In genomic region chr4:138972956-138973819, GRCh38 we compare ENCODE assay signal across 19 cellular contexts. TPM values are rescaled to one million over a fixed set of nuclear protein-coding genes. Genes with fewer than 3 reads are reported as not detected.
DNase-seq lines count a peak whose midpoint lies in the region; ATAC-seq and TF ChIP-seq lines count a peak whose summit lies in the region.
"Had no signal": no experiment of that assay in that cellular context is flagged by ENCODE, and none has a peak within 500 bp of the region (broad histone marks: within the 10 kb centered on the region; RNA-seq: fewer than 3 reads in every experiment).

No MANE protein-coding gene starts in this region.

- H3K36me3 ChIP-seq in HUES48 (ENCODE audit: control insufficient read depth, insufficient read depth, low read length), result no peaks in the 10 kb centered on the region
- no peaks in the 10 kb centered on the region for H3K36me3 ChIP-seq in OCI-LY3 (replicated peaks; ENCODE audit: low read depth, low read length)
- H3K36me3 ChIP-seq in MG63, result no peaks in the 10 kb centered on the region
- H3K36me3 ChIP-seq in effector memory CD4-positive, alpha-beta T cell (ENCODE audit: control insufficient read depth, insufficient read depth, low read length), result no peaks in the 10 kb centered on the region
- H3K36me3 ChIP-seq: ascending aorta; BLaER1 treated with 17β-estradiol and CSF1 and Interleukin-3, amounts not matched to agents 10 nM and 100 nM; gastrocnemius medialis; sigmoid colon had no signal

- CTCF ChIA-PET in CD4-positive, alpha-beta T cell (lab: Charles Lee), result no interaction called here

- H3K27ac Mint-ChIP-seq in CD4-positive, alpha-beta T cell, result no peak overlapping the region
- H3K27ac Mint-ChIP-seq: activated CD4-positive, alpha-beta T cell treated with anti-CD3 and anti-CD28 coated beads for 36 hours; effector memory CD8-positive, alpha-beta T cell; natural killer cell; T-cell had no signal

- no peak for ATAC-seq in CD4-positive, alpha-beta T cell (ENCODE audit: poor library complexity)
- ATAC-seq: activated CD4-positive, alpha-beta T cell treated with anti-CD3 and anti-CD28 coated beads for 36 hours; effector memory CD8-positive, alpha-beta T cell; natural killer cell; Panc1; T-cell had no signal

- WGBS in lower leg skin, 2 donors, result 48 to 53% methylated on average over 9 of the region's 9 CpGs

- POLR2A ChIA-PET in CD4-positive, alpha-beta T cell (lab: Charles Lee), result no interaction called here

- H3K4me1 Mint-ChIP-seq in CD4-positive, alpha-beta T cell (ENCODE audit: low read depth), result no peaks in the 10 kb centered on the region
- H3K4me1 Mint-ChIP-seq: activated CD4-positive, alpha-beta T cell treated with anti-CD3 and anti-CD28 coated beads for 36 hours had no signal

- H3K9me3 ChIP-seq in HUES48 (ENCODE audit: control insufficient read depth, insufficient read depth, low read length), result no peaks in the 10 kb centered on the region
- H3K9me3 ChIP-seq in OCI-LY3 (ENCODE audit: insufficient read depth, low read length), result no peaks in the 10 kb centered on the region
- H3K9me3 ChIP-seq in CD4-positive, alpha-beta T cell (ENCODE audit: control insufficient read depth, low read length), result no peaks in the 10 kb centered on the region
- H3K9me3 ChIP-seq in MG63, result no peaks in the 10 kb centered on the region
- H3K9me3 ChIP-seq in effector memory CD4-positive, alpha-beta T cell (ENCODE audit: control insufficient read depth, low read length), result no peaks in the 10 kb centered on the region
- H3K9me3 ChIP-seq: ascending aorta; BLaER1 treated with 17β-estradiol and CSF1 and Interleukin-3, amounts not matched to agents 10 nM and 100 nM; gastrocnemius medialis; sigmoid colon had no signal

- H2AFZ ChIP-seq in OCI-LY3 (ENCODE audit: low read depth, low read length), result peak overlapping the region; percentile 12; the same call in 1 of the 2 replicates

- no peak for TF ChIP-seq POLR2A in lower leg skin (IDR thresholded peaks at IDR 0.05)

- H3K27ac ChIP-seq in HUES48 (ENCODE audit: low read depth, low read length) (peak overlapping the region; percentile 76), OCI-LY3 (ENCODE audit: low read length) (no peak overlapping the region)
- H3K27ac ChIP-seq in CD4-positive, alpha-beta T cell (ENCODE audit: low read depth, low read length), result no peak overlapping the region
- H3K27ac ChIP-seq in effector memory CD4-positive, alpha-beta T cell (ENCODE audit: insufficient read depth, low read length, poor library complexity, severe bottlenecking), result no peak overlapping the region
- H3K27ac ChIP-seq: ascending aorta; BLaER1 treated with 17β-estradiol and CSF1 and Interleukin-3, amounts not matched to agents 10 nM and 100 nM; gastrocnemius medialis; sigmoid colon had no signal

- no peaks in the 10 kb centered on the region for H3K79me2 ChIP-seq in OCI-LY3 (ENCODE audit: low read length)

- H3K9ac ChIP-seq in HUES48 (ENCODE audit: low read depth, low read length) (no peak overlapping the region), OCI-LY3 (ENCODE audit: low read length) (no peak overlapping the region)
- H3K9ac ChIP-seq: BLaER1 treated with 17β-estradiol and CSF1 and Interleukin-3, amounts not matched to agents 10 nM and 100 nM had no signal

- no peaks in the 10 kb centered on the region for H4K20me1 ChIP-seq in OCI-LY3 (ENCODE audit: insufficient read depth, low read length)
- H4K20me1 ChIP-seq: BLaER1 treated with 17β-estradiol and CSF1 and Interleukin-3, amounts not matched to agents 10 nM and 100 nM had no signal

- no peaks in the 10 kb centered on the region for H3K27me3 ChIP-seq in HUES48 (ENCODE audit: control insufficient read depth, insufficient read depth, low read length)
- peaks cover 16% of the 10 kb centered on the region; the same call in 1 of the 2 replicates for H3K27me3 ChIP-seq in OCI-LY3 (ENCODE audit: low read depth, low read length)
- H3K27me3 ChIP-seq in CD4-positive, alpha-beta T cell (ENCODE audit: control insufficient read depth, insufficient read depth, low read length), result no peaks in the 10 kb centered on the region
- H3K27me3 ChIP-seq in MG63, result no peaks in the 10 kb centered on the region
- H3K27me3 ChIP-seq in effector memory CD4-positive, alpha-beta T cell (replicated peaks; ENCODE audit: control insufficient read depth, insufficient read depth, low read length, poor library complexity, severe bottlenecking), result no peaks in the 10 kb centered on the region
- H3K27me3 ChIP-seq: ascending aorta; BLaER1 treated with 17β-estradiol and CSF1 and Interleukin-3, amounts not matched to agents 10 nM and 100 nM; gastrocnemius medialis; sigmoid colon had no signal

- H3K36me3 Mint-ChIP-seq in CD4-positive, alpha-beta T cell (ENCODE audit: low read depth), result no peaks in the 10 kb centered on the region
- H3K36me3 Mint-ChIP-seq: natural killer cell, T-cell had no signal

- H3K4me1 ChIP-seq in HUES48 (ENCODE audit: control insufficient read depth, insufficient read depth, low read length) (peaks cover 41% of the 10 kb centered on the region), OCI-LY3 (ENCODE audit: low read length) (peaks cover 36% of the 10 kb centered on the region)
- no peaks in the 10 kb centered on the region for H3K4me1 ChIP-seq in effector memory CD4-positive, alpha-beta T cell (ENCODE audit: control insufficient read depth, insufficient read depth, low read length, poor library complexity, severe bottlenecking)
- H3K4me1 ChIP-seq: ascending aorta, sigmoid colon had no signal

- no peaks in the 10 kb centered on the region for H3K9me3 Mint-ChIP-seq in CD4-positive, alpha-beta T cell
- H3K9me3 Mint-ChIP-seq: effector memory CD8-positive, alpha-beta T cell; natural killer cell; T-cell had no signal

- peak; percentile 67 for DNase-seq in ELF-1 (ENCODE audit: low read depth, low spot score)
- DNase-seq in left kidney (ENCODE audit: low read depth, low spot score), result peak; percentile 61
- DNase-seq in CD4-positive, alpha-beta T cell, result no peak
- DNase-seq in MG63, result no peak
- no peak for DNase-seq in lower leg skin (ENCODE audit: low spot score in 2 of 2)
- DNase-seq in effector memory CD4-positive, alpha-beta T cell, result no peak
- DNase-seq: activated CD4-positive, alpha-beta T cell treated with anti-CD3 and anti-CD28 coated beads for 36 hours; effector memory CD8-positive, alpha-beta T cell; gastrocnemius medialis; GDM1; natural killer cell; NCI-H187; sigmoid colon; T-cell had no signal

- intact Hi-C loops in CD4-positive, alpha-beta T cell (cut with DNase I, micrococcal nuclease), result no loop called here
- intact Hi-C loops in lower leg skin (cut with DNase I; ENCODE audit: low total_unique reads), result no loop called here

- H3K4me2 ChIP-seq in OCI-LY3 (ENCODE audit: low read length), result peak overlapping the region; percentile 31

- H3K4me3 Mint-ChIP-seq in CD4-positive, alpha-beta T cell, result no peak overlapping the region
- H3K4me3 Mint-ChIP-seq: activated CD4-positive, alpha-beta T cell treated with anti-CD3 and anti-CD28 coated beads for 36 hours; effector memory CD8-positive, alpha-beta T cell; natural killer cell; T-cell had no signal

- H3K4me3 ChIP-seq in HUES48 (ENCODE audit: low read depth, low read length) (no peak overlapping the region), OCI-LY3 (ENCODE audit: low read length) (0 out of 2 replicates have a peak overlapping the region, but pooled peaks have one; percentile 4), MG63 (no peak overlapping the region), lower leg skin (ENCODE audit: low read depth, poor library complexity, severe bottlenecking) (no peak overlapping the region)
- no peak overlapping the region for H3K4me3 ChIP-seq in effector memory CD4-positive, alpha-beta T cell (ENCODE audit: insufficient read depth, low read depth, low read length, poor library complexity, severe bottlenecking)
- H3K4me3 ChIP-seq: ascending aorta; BLaER1 treated with 17β-estradiol and CSF1 and Interleukin-3, amounts not matched to agents 10 nM and 100 nM; gastrocnemius medialis; sigmoid colon had no signal

- no peaks in the 10 kb centered on the region for H3K27me3 Mint-ChIP-seq in CD4-positive, alpha-beta T cell
- H3K27me3 Mint-ChIP-seq: activated CD4-positive, alpha-beta T cell treated with anti-CD3 and anti-CD28 coated beads for 36 hours; effector memory CD8-positive, alpha-beta T cell; T-cell had no signal

- no peak for TF ChIP-seq CTCF in OCI-LY3 (IDR thresholded peaks at IDR 0.05; ENCODE audit: low read depth, low read length)
- TF ChIP-seq CTCF in CD4-positive, alpha-beta T cell (IDR thresholded peaks at IDR 0.05), result no peak
- TF ChIP-seq CTCF in lower leg skin (IDR thresholded peaks at IDR 0.05), result no peak

RNA-seq across cellular contexts. Expression of gene NOCT, which starts 42.4 kb away (rescaled TPM):
- total RNA-seq in CD4-positive, alpha-beta T cell, result 10 to 100 TPM; 13.7 to 15.8 TPM
- 3.8 and 11.9 TPM in 2 replicates for total RNA-seq in MG63 (2014; rRNA removed; shearing (Covaris generic); ENCODE audit: low replicate concordance)
- total RNA-seq in lower leg skin, result 10 to 100 TPM in 1 of 4 donors, 1 to 10 TPM in 3; 4.0 to 10.5 (median 7.4) TPM

Comparison
In these comparisons a context has a peak if more than half of its experiments do, and no peak if none do; other contexts are left out.
1. DNase-seq: peak in ELF-1 (single experiment) and left kidney (single experiment); none in CD4-positive, alpha-beta T cell (0 of 10), MG63 (single experiment), lower leg skin (0 of 2) and effector memory CD4-positive, alpha-beta T cell (0 of 3).